In genomic region chr21:14010729-14011128, GRCh38 we compare ENCODE assay signal across 27 cellular contexts.
A peak's percentile ranks its signal among the peaks of the same experiment; 100 is the strongest.
DNase-seq lines count a peak whose midpoint lies in the region; ATAC-seq, FAIRE-seq and TF ChIP-seq lines count a peak whose summit lies in the region.
"Had no signal": no experiment of that assay in that cellular context is flagged by ENCODE, and none has a peak within 500 bp of the region (broad histone marks: within the 10 kb centered on the region; RNA-seq: fewer than 3 reads in every experiment).

No MANE protein-coding gene starts in this region.

- H3K27ac ChIP-seq in HepG2 (ENCODE audit: extremely low read length, insufficient read depth, low read length) (no peak overlapping the region), right lobe of liver (no peak overlapping the region), trophoblast cell (ENCODE audit: low read depth, low read length) (no peak overlapping the region)
- H3K27ac ChIP-seq: 22Rv1, A549, C4-2B had no signal

- intact Hi-C loops in HepG2 (cut with micrococcal nuclease; ENCODE audit: unreplicated experiment) (no loop called here), right lobe of liver (cut with DNase I) (no loop called here)

- peaks cover 0 to 3% of the 10 kb centered on the region in 2 donors for H3K9me3 Mint-ChIP-seq in stimulated activated naive B cell treated with anti-CD40 and anti-IgM and Interleukin-4, amounts not matched to agents 10 μg/mL and 1 μg/mL and 100 μg/mL, for 72 hours
- H3K9me3 Mint-ChIP-seq: CD4-positive, alpha-beta T cell; CD8-positive, alpha-beta T cell had no signal

- no peak overlapping the region for H2BK5ac ChIP-seq in trophoblast cell (ENCODE audit: low read depth, low read length, poor library complexity)

- in situ Hi-C loops in HepG2 (cut with HindIII; ENCODE audit: extremely low pct_ligation_motif_present, low pct_unique_long_range_greater_than_20kb) = no loop called here

- H3K9ac ChIP-seq in HepG2 (ENCODE audit: insufficient read depth, low read depth, low read length) (no peak overlapping the region), trophoblast cell (ENCODE audit: low read length) (no peak overlapping the region)

- no peak overlapping the region for H2BK12ac ChIP-seq in trophoblast cell (ENCODE audit: low read length)

- H3K27ac Mint-ChIP-seq in stimulated activated naive B cell treated with anti-CD40 and anti-IgM and Interleukin-4, amounts not matched to agents 10 μg/mL and 1 μg/mL and 100 μg/mL, for 72 hours = peak overlapping the region; percentile 86
- H3K27ac Mint-ChIP-seq: B cell; CD4-positive, alpha-beta T cell; CD8-positive, alpha-beta T cell had no signal

- no peaks in the 10 kb centered on the region for H3K4me1 Mint-ChIP-seq in stimulated activated naive B cell treated with anti-CD40 and anti-IgM and Interleukin-4, amounts not matched to agents 10 μg/mL and 1 μg/mL and 100 μg/mL, for 72 hours
- H3K4me1 Mint-ChIP-seq: B cell had no signal

- no peak for TF ChIP-seq EP300 in HepG2 (IDR thresholded peaks at IDR 0.05; ENCODE audit: low read depth in 2 of 2, low read length in 2 of 2)
- TF ChIP-seq EP300 in HepG2 (CRISPR knock-in tag; IDR thresholded peaks at IDR 0.05; ENCODE audit: borderline replicate concordance) = no peak

- H3K14ac ChIP-seq in trophoblast cell (ENCODE audit: low read length) = no peak overlapping the region

- TF ChIP-seq CTCF in HepG2 (CRISPR knock-in tag; IDR thresholded peaks at IDR 0.05) (no peak), right lobe of liver (IDR thresholded peaks at IDR 0.05) (no peak)

- no peaks in the 10 kb centered on the region for H4K20me1 ChIP-seq in HepG2 (ENCODE audit: insufficient read depth, low read length)

- H3K27me3 ChIP-seq in HepG2 (ENCODE audit: control insufficient read depth in 1 of 2, insufficient read depth in 2 of 2, low read length in 2 of 2) = no peaks in the 10 kb centered on the region
- no peaks in the 10 kb centered on the region for H3K27me3 ChIP-seq in right lobe of liver
- H3K27me3 ChIP-seq in trophoblast cell (ENCODE audit: insufficient read depth, low read length) = no peaks in the 10 kb centered on the region

- POLR2A ChIA-PET in HepG2 (lab: Yijun Ruan, JAX) = no interaction called here

- H3K18ac ChIP-seq in trophoblast cell (ENCODE audit: low read length) = no peak overlapping the region

- ATAC-seq in HepG2 (no peak), right lobe of liver (no peak), HG03280 (IDR thresholded peaks at IDR 0.05; ENCODE audit: unreplicated experiment) (no peak), HG02981 (IDR thresholded peaks at IDR 0.05; ENCODE audit: unreplicated experiment) (no peak)
- ATAC-seq in stimulated activated naive B cell treated with anti-CD40 and anti-IgM and Interleukin-4, amounts not matched to agents 10 μg/mL and 1 μg/mL and 100 μg/mL, for 72 hours (replicated peaks) = no peak
- ATAC-seq: A549; CD8-positive, alpha-beta T cell; GM12878 had no signal

- H3K4me2 ChIP-seq in HepG2 (ENCODE audit: low read depth, low read length) (no peak overlapping the region), trophoblast cell (ENCODE audit: low read length) (no peak overlapping the region)
- H3K4me2 ChIP-seq: A549 had no signal

- BruUV-seq in HepG2 (replicated peaks; lab: Mats Ljungman, UMichigan) = no TSS peak

- DNase-seq in HepG2 (ENCODE audit: low spot score) (no peak), right lobe of liver (no peak), D341Med (ENCODE audit: low spot score) (peak; percentile 2), trophoblast cell (no peak), NCI-H774 (lab: John Stamatoyannopoulos, UW) (no peak)
- DNase-seq in stimulated activated naive B cell treated with anti-CD40 and anti-IgM and Interleukin-4, amounts not matched to agents 10 μg/mL and 1 μg/mL and 100 μg/mL, for 72 hours = no peak
- DNase-seq: AML-193; Caco-2; Calu3; CD4-positive, alpha-beta T cell; CD8-positive, alpha-beta T cell; DMS 273 treated with DMSO at 0.1 percent for 48 hours; DMS153; DMS53; DMS79; DND-41; EL; GDM1 had no signal

- no peak for TF ChIP-seq POLR2A in HepG2 (IDR thresholded peaks at IDR 0.05; ENCODE audit: insufficient read depth in 1 of 2, low read depth in 2 of 2, low read length in 2 of 2)
- no peak for TF ChIP-seq POLR2A in right lobe of liver (IDR thresholded peaks at IDR 0.05)

- no peak for FAIRE-seq in HepG2 (lab: Jason Lieb, UNC)
- FAIRE-seq: A549, GM12878, GM12892, GM18507 had no signal

- no peak overlapping the region for H2AFZ ChIP-seq in HepG2 (ENCODE audit: low read length)
- H2AFZ ChIP-seq in trophoblast cell (ENCODE audit: insufficient read depth, low read length, poor library complexity) = no peak overlapping the region

- H4K91ac ChIP-seq in trophoblast cell (ENCODE audit: low read depth, low read length) = no peak overlapping the region

- H3K4me3 ChIP-seq in HepG2 (replicated peaks in 1 of 3; ENCODE audit: insufficient read depth in 1 of 3, low read depth in 2 of 3, low read length in 3 of 3) (no peak overlapping the region), right lobe of liver (no peak overlapping the region), trophoblast cell (ENCODE audit: low read depth, low read length) (peak overlapping the region; percentile 48)
- H3K4me3 ChIP-seq: A549, GM12878 had no signal

- H3K27me3 Mint-ChIP-seq in stimulated activated naive B cell treated with anti-CD40 and anti-IgM and Interleukin-4, amounts not matched to agents 10 μg/mL and 1 μg/mL and 100 μg/mL, for 72 hours = no peaks in the 10 kb centered on the region
- H3K27me3 Mint-ChIP-seq: B cell; CD4-positive, alpha-beta T cell had no signal

- no peaks in the 10 kb centered on the region for H3K9me3 ChIP-seq in HepG2 (ENCODE audit: low read length)
- no peaks in the 10 kb centered on the region for H3K9me3 ChIP-seq in right lobe of liver
- peaks cover 72% of the 10 kb centered on the region for H3K9me3 ChIP-seq in trophoblast cell (ENCODE audit: insufficient read depth, low read depth, low read length)
- H3K9me3 ChIP-seq: A549, Caco-2 had no signal

- H3K79me1 ChIP-seq in trophoblast cell (ENCODE audit: low read length) = no peaks in the 10 kb centered on the region

- H3K4ac ChIP-seq in trophoblast cell (ENCODE audit: low read depth, low read length) = no peak overlapping the region

- CTCF ChIA-PET in HepG2 (lab: Yijun Ruan, JAX; ENCODE audit: low intra/inter-chr PET ratio, low total read pairs) = no interaction called here

- H3K79me2 ChIP-seq in HepG2 (ENCODE audit: insufficient read depth, low read length) (no peaks in the 10 kb centered on the region), trophoblast cell (ENCODE audit: control insufficient read depth, insufficient read depth, low read length, poor library complexity) (no peaks in the 10 kb centered on the region)

- no peaks in the 10 kb centered on the region for H3K36me3 ChIP-seq in HepG2 (replicated peaks in 1 of 2; ENCODE audit: control insufficient read depth in 1 of 2, insufficient read depth in 2 of 2, low read length in 2 of 2)
- no peaks in the 10 kb centered on the region for H3K36me3 ChIP-seq in right lobe of liver
- H3K36me3 ChIP-seq in trophoblast cell (ENCODE audit: control insufficient read depth in 1 of 2, insufficient read depth in 2 of 2, low read length in 2 of 2) = no peaks in the 10 kb centered on the region

- no peak overlapping the region for H2AK5ac ChIP-seq in trophoblast cell (ENCODE audit: low read length)

- H3K4me1 ChIP-seq in HepG2 (ENCODE audit: insufficient read depth, low read length) = no peaks in the 10 kb centered on the region
- H3K4me1 ChIP-seq in right lobe of liver = no peaks in the 10 kb centered on the region
- H3K4me1 ChIP-seq in trophoblast cell (ENCODE audit: control insufficient read depth in 1 of 2, insufficient read depth in 2 of 2, low read length in 2 of 2) = no peaks in the 10 kb centered on the region
- H3K4me1 ChIP-seq: A549, Caco-2 had no signal

- H3K4me3 Mint-ChIP-seq in stimulated activated naive B cell treated with anti-CD40 and anti-IgM and Interleukin-4, amounts not matched to agents 10 μg/mL and 1 μg/mL and 100 μg/mL, for 72 hours = no peak overlapping the region
- H3K4me3 Mint-ChIP-seq: B cell; CD4-positive, alpha-beta T cell; CD8-positive, alpha-beta T cell had no signal

- TF ChIP-seq RAD21 in HepG2 (CRISPR knock-in tag; IDR thresholded peaks at IDR 0.05) = no peak

- no peak overlapping the region for H4K8ac ChIP-seq in trophoblast cell (ENCODE audit: low read depth, low read length)

- 12% methylated on average over 5 of the region's 8 CpGs for WGBS in HepG2 (ENCODE audit: low lambda C conversion rate)
- 69% methylated on average over 2 of the region's 8 CpGs for WGBS in right lobe of liver (ENCODE audit: insufficient coverage, low coverage, low lambda C conversion rate, missing lambda C conversion rate)
- WGBS in trophoblast cell (ENCODE audit: extremely low coverage, insufficient coverage, insufficient read length) = no CpG with 5 or more reads among the region's 8 CpGs

- no peaks in the 10 kb centered on the region for H3K36me3 Mint-ChIP-seq in stimulated activated naive B cell treated with anti-CD40 and anti-IgM and Interleukin-4, amounts not matched to agents 10 μg/mL and 1 μg/mL and 100 μg/mL, for 72 hours
- H3K36me3 Mint-ChIP-seq: CD8-positive, alpha-beta T cell had no signal

- no peak overlapping the region for H4K12ac ChIP-seq in trophoblast cell (ENCODE audit: low read depth, low read length)

- H2BK120ac ChIP-seq in trophoblast cell (ENCODE audit: insufficient read depth, low read length, poor library complexity) = no peak overlapping the region

- no peak overlapping the region for H3K23ac ChIP-seq in trophoblast cell (ENCODE audit: low read length)

TF ChIP-seq in HepG2, 621 proteins besides CTCF, POLR2A, EP300 and RAD21 (continues in another document):
- TF ChIP-seq, protein P1, sequence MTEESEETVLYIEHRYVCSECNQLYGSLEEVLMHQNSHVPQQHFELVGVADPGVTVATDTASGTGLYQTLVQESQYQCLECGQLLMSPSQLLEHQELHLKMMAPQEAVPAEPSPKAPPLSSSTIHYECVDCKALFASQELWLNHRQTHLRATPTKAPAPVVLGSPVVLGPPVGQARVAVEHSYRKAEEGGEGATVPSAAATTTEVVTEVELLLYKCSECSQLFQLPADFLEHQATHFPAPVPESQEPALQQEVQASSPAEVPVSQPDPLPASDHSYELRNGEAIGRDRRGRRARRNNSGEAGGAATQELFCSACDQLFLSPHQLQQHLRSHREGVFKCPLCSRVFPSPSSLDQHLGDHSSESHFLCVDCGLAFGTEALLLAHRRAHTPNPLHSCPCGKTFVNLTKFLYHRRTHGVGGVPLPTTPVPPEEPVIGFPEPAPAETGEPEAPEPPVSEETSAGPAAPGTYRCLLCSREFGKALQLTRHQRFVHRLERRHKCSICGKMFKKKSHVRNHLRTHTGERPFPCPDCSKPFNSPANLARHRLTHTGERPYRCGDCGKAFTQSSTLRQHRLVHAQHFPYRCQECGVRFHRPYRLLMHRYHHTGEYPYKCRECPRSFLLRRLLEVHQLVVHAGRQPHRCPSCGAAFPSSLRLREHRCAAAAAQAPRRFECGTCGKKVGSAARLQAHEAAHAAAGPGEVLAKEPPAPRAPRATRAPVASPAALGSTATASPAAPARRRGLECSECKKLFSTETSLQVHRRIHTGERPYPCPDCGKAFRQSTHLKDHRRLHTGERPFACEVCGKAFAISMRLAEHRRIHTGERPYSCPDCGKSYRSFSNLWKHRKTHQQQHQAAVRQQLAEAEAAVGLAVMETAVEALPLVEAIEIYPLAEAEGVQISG (CRISPR knock-in tag; IDR thresholded peaks at IDR 0.05) = no peak
